Comparison of ENCODE assay signal across 35 cellular contexts in genomic region chr3:192543163-192543562, GRCh38.
"Had no signal": no experiment of that assay in that cellular context is flagged by ENCODE, and none has a peak within 500 bp of the region (broad histone marks: within the 10 kb centered on the region; RNA-seq: fewer than 3 reads in every experiment).

No MANE protein-coding gene starts in this region.

- H3K4me3 ChIP-seq: MG63 had no signal

- H3K4me2 ChIP-seq: KMS-11 had no signal

- H3K9ac ChIP-seq: KMS-11 had no signal

- H3K9me3 ChIP-seq: MG63 had no signal

- H3K36me3 ChIP-seq: MG63 had no signal

- DNase-seq: Karpas-422, Kasumi-1, KBM-7, KG1, MG63, MM.1S, MV-4-11, NCI-H1048, NCI-H1092, NCI-H1092 treated with DMSO at 0.1 percent for 48 hours, NCI-H1105, NCI-H1105 treated with DMSO at 0.1 percent for 48 hours, NCI-H1417, NCI-H1417 treated with DMSO at 0.1 percent for 48 hours, NCI-H1436, NCI-H1436 treated with DMSO at 0.1 percent for 48 hours, NCI-H146, NCI-H1694, NCI-H1694 treated with DMSO at 0.1 percent for 48 hours, NCI-H187, NCI-H187 treated with DMSO at 0.1 percent for 48 hours, NCI-H1930, NCI-H2029, NCI-H2029 treated with DMSO at 0.1 percent for 48 hours, NCI-H2081, NCI-H2081 treated with DMSO at 0.1 percent for 48 hours, NCI-H2107, NCI-H2171, NCI-H2171 treated with DMSO at 0.1 percent for 48 hours, NCI-H2227 treated with DMSO at 0.1 percent for 48 hours, NCI-H226, NCI-H345, NCI-H446, NCI-H446 treated with DMSO at 0.1 percent for 48 hours had no signal

- H3K27me3 ChIP-seq: MG63 had no signal

- H3K27ac ChIP-seq: KMS-11 had no signal
